ENCODE assay signal across 8 cellular contexts in genomic region chr14:70018713-70019201, GRCh38.
DNase-seq lines count a peak whose midpoint lies in the region; ATAC-seq, FAIRE-seq and TF ChIP-seq lines count a peak whose summit lies in the region.

No MANE protein-coding gene starts in this region.

- CTCF ChIA-PET in HepG2 (lab: Yijun Ruan, JAX; ENCODE audit: low intra/inter-chr PET ratio, low total read pairs): no interaction called here

- H3K9me3 ChIP-seq in right lobe of liver (no peaks in the 10 kb centered on the region), HepG2 (ENCODE audit: low read length) (no peaks in the 10 kb centered on the region), aorta (ENCODE audit: control insufficient read depth, low read length) (no peaks in the 10 kb centered on the region)

- WGBS in right lobe of liver (ENCODE audit: insufficient coverage, low coverage, low lambda C conversion rate, missing lambda C conversion rate): 23% methylated on average over 6 of the region's 9 CpGs
- WGBS in HepG2 (ENCODE audit: low lambda C conversion rate): 90% methylated on average over 2 of the region's 9 CpGs
- WGBS in aorta, 2 donors: 3 to 4% methylated on average over 9 of the region's 9 CpGs

- H3K27me3 Mint-ChIP-seq in activated T-helper 1 cell treated with anti-CD3 and anti-CD28 coated beads, Interleukin-12 subunit alpha, Interleukin-12 subunit beta, Interleukin-2, Interleukin-4 antibody, amounts not matched to agents 30 ng/mL and 10 ng/mL and 1 ng/mL, durations not matched to agents 14 hours and 24 hours and 36 hours (ENCODE audit: insufficient read depth): peaks cover 11% of the 10 kb centered on the region

- no peak overlapping the region for H2AFZ ChIP-seq in HepG2 (ENCODE audit: low read length)

- TF ChIP-seq RAD21 in HepG2 (CRISPR knock-in tag; IDR thresholded peaks at IDR 0.05): no peak

- intact Hi-C loops in right lobe of liver (cut with DNase I): loop anchor here in 1 of 2 donors (10.0 kb wide), 1 partner anchor 144 kb away; the partner anchor contains the start of gene SMOC1
- intact Hi-C loops in HepG2 (cut with micrococcal nuclease; ENCODE audit: unreplicated experiment): no loop called here
- intact Hi-C loops in activated T-helper 1 cell treated with anti-CD3 and anti-CD28 coated beads, Interleukin-12 subunit alpha, Interleukin-12 subunit beta, Interleukin-2, Interleukin-4 antibody, amounts not matched to agents 30 ng/mL and 10 ng/mL and 1 ng/mL, durations not matched to agents 14 hours and 24 hours and 36 hours (cut with micrococcal nuclease): no loop called here
- intact Hi-C loops in aorta (cut with DNase I): no loop called here

- H3K4me1 ChIP-seq in right lobe of liver (peaks cover 0 to 15% (median 0%) of the 10 kb centered on the region in 4 donors), HepG2 (ENCODE audit: insufficient read depth, low read length) (no peaks in the 10 kb centered on the region), aorta (ENCODE audit: control insufficient read depth in 1 of 2, insufficient read depth in 2 of 2, low read length in 2 of 2) (no peaks in the 10 kb centered on the region)

- TF ChIP-seq POLR2A in right lobe of liver (IDR thresholded peaks at IDR 0.05) (no peak), HepG2 (IDR thresholded peaks at IDR 0.05; ENCODE audit: insufficient read depth in 1 of 2, low read depth in 2 of 2, low read length in 2 of 2) (no peak)

- no peaks in the 10 kb centered on the region for H3K79me2 ChIP-seq in HepG2 (ENCODE audit: insufficient read depth, low read length)

- H3K4me3 Mint-ChIP-seq in activated T-helper 1 cell treated with anti-CD3 and anti-CD28 coated beads, Interleukin-12 subunit alpha, Interleukin-12 subunit beta, Interleukin-2, Interleukin-4 antibody, amounts not matched to agents 30 ng/mL and 10 ng/mL and 1 ng/mL, durations not matched to agents 14 hours and 24 hours and 36 hours: peak overlapping the region; percentile 12

- ATAC-seq in right lobe of liver (peak; percentile 57 to 90 (median 76)), HepG2 (no peak), aorta (ENCODE audit: low FRiP score) (peak; percentile 76), HG02970 (IDR thresholded peaks at IDR 0.05; ENCODE audit: low FRiP score, unreplicated experiment) (no peak)

- POLR2A ChIA-PET in HepG2 (lab: Yijun Ruan, JAX): no interaction called here

- TF ChIP-seq EP300 in HepG2 (IDR thresholded peaks at IDR 0.05; ENCODE audit: low read depth in 2 of 2, low read length in 2 of 2) (no peak), HepG2 (CRISPR knock-in tag; IDR thresholded peaks at IDR 0.05; ENCODE audit: borderline replicate concordance) (no peak)

- in situ Hi-C loops in HepG2 (cut with HindIII; ENCODE audit: extremely low pct_ligation_motif_present, low pct_unique_long_range_greater_than_20kb): loop anchor here (25.0 kb wide), 1 partner anchor 431 kb away; no protein-coding TSS in a partner anchor

- H3K4me1 Mint-ChIP-seq in activated T-helper 1 cell treated with anti-CD3 and anti-CD28 coated beads, Interleukin-12 subunit alpha, Interleukin-12 subunit beta, Interleukin-2, Interleukin-4 antibody, amounts not matched to agents 30 ng/mL and 10 ng/mL and 1 ng/mL, durations not matched to agents 14 hours and 24 hours and 36 hours (ENCODE audit: low read depth): peaks cover 25% of the 10 kb centered on the region

- no peak for TF ChIP-seq CTCF in right lobe of liver (IDR thresholded peaks at IDR 0.05)
- TF ChIP-seq CTCF in HepG2 (CRISPR knock-in tag; IDR thresholded peaks at IDR 0.05): no peak

- H3K36me3 ChIP-seq in right lobe of liver (peaks cover 0 to 29% (median 6%) of the 10 kb centered on the region in 4 donors), HepG2 (replicated peaks in 1 of 2; ENCODE audit: control insufficient read depth in 1 of 2, insufficient read depth in 2 of 2, low read length in 2 of 2) (peaks cover 21 to 46% of the 10 kb centered on the region in 2 experiments), aorta (ENCODE audit: control insufficient read depth in 1 of 2, insufficient read depth in 2 of 2, low read length in 1 of 2) (no peaks in the 10 kb centered on the region)

- H3K27me3 ChIP-seq in right lobe of liver (no peaks in the 10 kb centered on the region), HepG2 (ENCODE audit: control insufficient read depth in 1 of 2, insufficient read depth in 2 of 2, low read length in 2 of 2) (no peaks in the 10 kb centered on the region), aorta (ENCODE audit: control insufficient read depth in 1 of 2, insufficient read depth in 2 of 2, low read length in 1 of 2) (no peaks in the 10 kb centered on the region)

- H3K4me3 ChIP-seq in right lobe of liver: no peak overlapping the region
- no peak overlapping the region for H3K4me3 ChIP-seq in HepG2 (replicated peaks in 1 of 3; ENCODE audit: insufficient read depth in 1 of 3, low read depth in 2 of 3, low read length in 3 of 3)
- no peak overlapping the region for H3K4me3 ChIP-seq in aorta (ENCODE audit: low read length in 2 of 2)

- H3K9ac ChIP-seq in HepG2 (ENCODE audit: insufficient read depth, low read depth, low read length): no peak overlapping the region

- FAIRE-seq in HepG2 (lab: Jason Lieb, UNC): no peak

- H4K20me1 ChIP-seq in HepG2 (ENCODE audit: insufficient read depth, low read length): no peaks in the 10 kb centered on the region

- H3K27ac ChIP-seq in right lobe of liver: peak overlapping the region in 1 of 3 donors; percentile 49
- no peak overlapping the region for H3K27ac ChIP-seq in HepG2 (ENCODE audit: extremely low read length, insufficient read depth, low read length)
- peak overlapping the region in 1 of 2 donors; percentile 2 for H3K27ac ChIP-seq in aorta (ENCODE audit: low read depth in 1 of 2, low read length in 2 of 2)

- DNase-seq in right lobe of liver (peak; percentile 35 to 66 (median 63)), HepG2 (ENCODE audit: low spot score) (no peak), medulla oblongata (ENCODE audit: extremely low spot score) (peak; percentile 71), aorta (peak in 1 of 2 donors; percentile 74), SKM-1 treated with dmso at 0.1 percent for 144 hours (lab: John Stamatoyannopoulos, UW; ENCODE audit: unreplicated experiment) (no peak), HuH-7 (ENCODE audit: low spot score) (no peak)
- DNase-seq in activated T-helper 1 cell treated with anti-CD3 and anti-CD28 coated beads, Interleukin-12 subunit alpha, Interleukin-12 subunit beta, Interleukin-2, Interleukin-4 antibody, amounts not matched to agents 30 ng/mL and 10 ng/mL and 1 ng/mL, durations not matched to agents 14 hours and 24 hours and 36 hours (ENCODE audit: low spot score): peak; percentile 12

- no peaks in the 10 kb centered on the region for H3K36me3 Mint-ChIP-seq in activated T-helper 1 cell treated with anti-CD3 and anti-CD28 coated beads, Interleukin-12 subunit alpha, Interleukin-12 subunit beta, Interleukin-2, Interleukin-4 antibody, amounts not matched to agents 30 ng/mL and 10 ng/mL and 1 ng/mL, durations not matched to agents 14 hours and 24 hours and 36 hours (ENCODE audit: low read depth)

- H3K9me3 Mint-ChIP-seq in activated T-helper 1 cell treated with anti-CD3 and anti-CD28 coated beads, Interleukin-12 subunit alpha, Interleukin-12 subunit beta, Interleukin-2, Interleukin-4 antibody, amounts not matched to agents 30 ng/mL and 10 ng/mL and 1 ng/mL, durations not matched to agents 14 hours and 24 hours and 36 hours: no peaks in the 10 kb centered on the region

- BruUV-seq in HepG2 (replicated peaks; lab: Mats Ljungman, UMichigan): no TSS peak

- H3K4me2 ChIP-seq in HepG2 (ENCODE audit: low read depth, low read length): no peak overlapping the region

- H3K27ac Mint-ChIP-seq in activated T-helper 1 cell treated with anti-CD3 and anti-CD28 coated beads, Interleukin-12 subunit alpha, Interleukin-12 subunit beta, Interleukin-2, Interleukin-4 antibody, amounts not matched to agents 30 ng/mL and 10 ng/mL and 1 ng/mL, durations not matched to agents 14 hours and 24 hours and 36 hours: no peak overlapping the region

TF ChIP-seq in HepG2, 621 proteins besides CTCF, POLR2A, EP300 and RAD21:
- no peak for TF ChIP-seq ZNF362 (CRISPR knock-in tag; IDR thresholded peaks at IDR 0.05; ENCODE audit: borderline replicate concordance)
- TF ChIP-seq CHCHD3 (CRISPR knock-in tag; IDR thresholded peaks at IDR 0.05): no peak
- no peak for TF ChIP-seq TBX3 (IDR thresholded peaks at IDR 0.05; ENCODE audit: borderline replicate concordance)
- TF ChIP-seq ZNF34 (CRISPR knock-in tag; IDR thresholded peaks at IDR 0.05; ENCODE audit: borderline replicate concordance): no peak
- no peak for TF ChIP-seq NFRKB (IDR thresholded peaks at IDR 0.05)
- no peak for TF ChIP-seq IRF9 (CRISPR knock-in tag; IDR thresholded peaks at IDR 0.05; ENCODE audit: borderline replicate concordance)
- TF ChIP-seq MAFK (conservative IDR thresholded peaks at IDR 0.05 in 1 of 2, IDR thresholded peaks at IDR 0.05 in 1 of 2; ENCODE audit: low read length in 2 of 2): peak in 1 of 2 experiments; percentile 76; a peak in 3 of 4 replicates

Comparison
In these comparisons a context has a peak if more than half of its experiments do, and no peak if none do; other contexts are left out.
1. ATAC-seq: peak in right lobe of liver (4 of 4) and aorta (single experiment); none in HepG2 (single experiment) and HG02970 (single experiment).
2. DNase-seq: peak in right lobe of liver (3 of 3), activated T-helper 1 cell treated with anti-CD3 and anti-CD28 coated beads, Interleukin-12 subunit alpha, Interleukin-12 subunit beta, Interleukin-2, Interleukin-4 antibody, amounts not matched to agents 30 ng/mL and 10 ng/mL and 1 ng/mL, durations not matched to agents 14 hours and 24 hours and 36 hours (single experiment) and medulla oblongata (single experiment); none in HepG2 (single experiment), SKM-1 treated with dmso at 0.1 percent for 144 hours (single experiment) and HuH-7 (single experiment).